Comparison of ENCODE assay signal across 1 cellular context in genomic region chr1:116373451-116374339, GRCh38.
A peak's percentile ranks its signal among the peaks of the same experiment; 100 is the strongest.
TF ChIP-seq lines count a peak whose summit lies in the region.

No MANE protein-coding gene starts in this region.

TF ChIP-seq in GM12878, 131 proteins besides CTCF, POLR2A, EP300 and RAD21 (continued from another document):
- TF ChIP-seq NKRF (conservative IDR thresholded peaks at IDR 0.05), result peak; percentile 7; the same call in 1 of the 2 replicates
- peak; percentile 40; the same call in 1 of the 2 replicates for TF ChIP-seq MLLT1 (IDR thresholded peaks at IDR 0.05)
- no peak for TF ChIP-seq BCLAF1 (IDR thresholded peaks at IDR 0.05)
- TF ChIP-seq CBFB (IDR thresholded peaks at IDR 0.05; ENCODE audit: low read depth), result no peak
- TF ChIP-seq SIX5 (IDR thresholded peaks at IDR 0.05; ENCODE audit: low read depth, low read length, severe bottlenecking), result no peak
- TF ChIP-seq USF2 (IDR thresholded peaks at IDR 0.05; ENCODE audit: borderline replicate concordance, low read depth, low read length), result no peak
- no peak for TF ChIP-seq DPF2 (IDR thresholded peaks at IDR 0.05)
- TF ChIP-seq NR2C1 (IDR thresholded peaks at IDR 0.05), result no peak
- TF ChIP-seq EED (IDR thresholded peaks at IDR 0.05; ENCODE audit: low read depth), result no peak
- no peak for TF ChIP-seq SPI1 (IDR thresholded peaks at IDR 0.05; ENCODE audit: borderline replicate concordance, insufficient read depth, low read depth, low read length)
- TF ChIP-seq IKZF1 (conservative IDR thresholded peaks at IDR 0.05), result peak; percentile 72; the same call in 1 of the 2 replicates
- TF ChIP-seq HDGF (IDR thresholded peaks at IDR 0.05), result no peak
- peak; percentile 12; the same call in 1 of the 2 replicates for TF ChIP-seq MAX (IDR thresholded peaks at IDR 0.05; ENCODE audit: low read depth, low read length)
- no peak for TF ChIP-seq SKIL (IDR thresholded peaks at IDR 0.05; ENCODE audit: low read depth, poor library complexity, severe bottlenecking)
- TF ChIP-seq ELK1 (IDR thresholded peaks at IDR 0.05; ENCODE audit: low read depth, low read length), result 0 out of 2 replicates have a peak, but pooled peaks have one; percentile 10
- TF ChIP-seq ETV6 (conservative IDR thresholded peaks at IDR 0.05 in 1 of 2, IDR thresholded peaks at IDR 0.05 in 1 of 2; ENCODE audit: borderline replicate concordance in 1 of 2, low read depth in 1 of 2), result no peak
- no peak for TF ChIP-seq BHLHE40 (IDR thresholded peaks at IDR 0.05; ENCODE audit: borderline replicate concordance in 1 of 2, low read depth in 2 of 2, low read length in 1 of 2)
- no peak for TF ChIP-seq KAT2A (conservative IDR thresholded peaks at IDR 0.05; ENCODE audit: control insufficient read depth, low read depth, low read length)
- no peak for TF ChIP-seq IRF4 (IDR thresholded peaks at IDR 0.05; ENCODE audit: low read depth, low read length)
- TF ChIP-seq TCF12 (IDR thresholded peaks at IDR 0.05; ENCODE audit: low read depth, low read length), result no peak
- TF ChIP-seq CHD1 (IDR thresholded peaks at IDR 0.05; ENCODE audit: low read depth, low read length), result peak; percentile 83; the same call in 1 of the 2 replicates
- no peak for TF ChIP-seq JUND (IDR thresholded peaks at IDR 0.05; ENCODE audit: low read depth, low read length)
- TF ChIP-seq NBN (IDR thresholded peaks at IDR 0.05), result no peak
- no peak for TF ChIP-seq ZNF687 (IDR thresholded peaks at IDR 0.05)
- TF ChIP-seq EGR1 (IDR thresholded peaks at IDR 0.05; ENCODE audit: borderline replicate concordance in 1 of 2, low read depth in 2 of 2, low read length in 2 of 2), result 0 out of 3 replicates have a peak, but pooled peaks of 1 of the 2 experiments have one; percentile 2
- TF ChIP-seq MEF2A (IDR thresholded peaks at IDR 0.05; ENCODE audit: insufficient read depth, low read depth, low read length), result no peak
- TF ChIP-seq CHD2 (IDR thresholded peaks at IDR 0.05; ENCODE audit: borderline replicate concordance, low read depth, low read length), result no peak
- no peak for TF ChIP-seq SUZ12 (IDR thresholded peaks at IDR 0.05; ENCODE audit: unreplicated experiment)
- no peak for TF ChIP-seq CBX5 (IDR thresholded peaks at IDR 0.05; ENCODE audit: low read depth)
- peak; percentile 57; the same call in 1 of the 2 replicates for TF ChIP-seq RB1 (IDR thresholded peaks at IDR 0.05; ENCODE audit: borderline replicate concordance)
- no peak for TF ChIP-seq NR2C2 (IDR thresholded peaks at IDR 0.05; ENCODE audit: borderline replicate concordance, control insufficient read depth, insufficient read length, low read depth)
- no peak for TF ChIP-seq IRF5 (IDR thresholded peaks at IDR 0.05; ENCODE audit: borderline replicate concordance)
- no peak for TF ChIP-seq E2F8 (IDR thresholded peaks at IDR 0.05; ENCODE audit: low read depth, partially characterized antibody)
- TF ChIP-seq SREBF2 (IDR thresholded peaks at IDR 0.05; ENCODE audit: low read length), result no peak
- no peak for TF ChIP-seq SUPT20H (IDR thresholded peaks at IDR 0.05; ENCODE audit: borderline replicate concordance, control insufficient read depth, low read depth, low read length)
- TF ChIP-seq ZNF622 (IDR thresholded peaks at IDR 0.05), result no peak
